ENCODE assay signal across 8 cellular contexts in genomic region chr22:41448189-41448808, GRCh38. TPM values are rescaled to one million over a fixed set of nuclear protein-coding genes. Genes with fewer than 3 reads are reported as not detected.
DNase-seq lines count a peak whose midpoint lies in the region; ATAC-seq lines count a peak whose summit lies in the region.

No MANE protein-coding gene starts in this region.

- no peaks in the 10 kb centered on the region for H3K36me3 ChIP-seq in effector memory CD4-positive, alpha-beta T cell (ENCODE audit: control insufficient read depth, insufficient read depth, low read length)

- DNase-seq in CD1c-positive myeloid dendritic cell (ENCODE audit: extremely low spot score) (peak; percentile 98), HT-29 (ENCODE audit: low spot score) (peak; percentile 95), lung microvascular endothelial cell (ENCODE audit: low read depth in 2 of 2) (peak; percentile 99 to 100)
- DNase-seq in NK-92 treated with Interleukin-12 subunit alpha and Interleukin-12 subunit beta, amount 100 ng/mL, for 24 hours (lab: John Stamatoyannopoulos, UW), result peak; percentile 77
- peak; percentile 70 to 85 for DNase-seq in activated CD8-positive, alpha-beta memory T cell treated with anti-CD3 and anti-CD28 coated beads for 4 hours (ENCODE audit: low read depth in 2 of 2)
- DNase-seq in effector memory CD4-positive, alpha-beta T cell, result peak; percentile 84 to 89 (median 85)
- peak; percentile 61 to 83 (median 76) for DNase-seq in stimulated activated CD4-positive, alpha-beta T cell treated with anti-CD3 and anti-CD28 coated beads, TNF-alpha, amount 100 ng/mL, for 4 hours (ENCODE audit: low read depth in 3 of 3)

- ATAC-seq in GM19467 (IDR thresholded peaks at IDR 0.05; ENCODE audit: unreplicated experiment), result peak; percentile 53

- H3K27ac ChIP-seq in effector memory CD4-positive, alpha-beta T cell (ENCODE audit: insufficient read depth, low read length, poor library complexity, severe bottlenecking), result peak overlapping the region; percentile 95

- H3K4me3 ChIP-seq in effector memory CD4-positive, alpha-beta T cell (ENCODE audit: insufficient read depth, low read depth, low read length, poor library complexity, severe bottlenecking), result peak overlapping the region; percentile 89

- H3K27me3 ChIP-seq in effector memory CD4-positive, alpha-beta T cell (replicated peaks; ENCODE audit: control insufficient read depth, insufficient read depth, low read length, poor library complexity, severe bottlenecking), result no peaks in the 10 kb centered on the region

- peaks cover 13% of the 10 kb centered on the region for H3K4me1 ChIP-seq in effector memory CD4-positive, alpha-beta T cell (ENCODE audit: control insufficient read depth, insufficient read depth, low read length, poor library complexity, severe bottlenecking)

- no peaks in the 10 kb centered on the region for H3K9me3 ChIP-seq in effector memory CD4-positive, alpha-beta T cell (ENCODE audit: control insufficient read depth, low read length)

RNA-seq across cellular contexts. Expression of gene TOB2, which starts 1.7 kb away (rescaled TPM):
- total RNA-seq in HT-29 (2014; rRNA removed; shearing (Covaris generic)), result 25.1 and 26.6 TPM in 2 replicates
- 11.6 and 16.5 TPM in 2 replicates for total RNA-seq in lung microvascular endothelial cell

RNA-seq across cellular contexts. Expression of gene PHF5A, which starts 20.2 kb away (rescaled TPM):
- total RNA-seq in HT-29 (2014; rRNA removed; shearing (Covaris generic)), result 64.1 and 69.5 TPM in 2 replicates
- total RNA-seq in lung microvascular endothelial cell, result 63.2 and 66.1 TPM in 2 replicates

RNA-seq across cellular contexts. Expression of gene ACO2, which starts 20.6 kb away (rescaled TPM):
- total RNA-seq in HT-29 (2014; rRNA removed; shearing (Covaris generic)), result 48.3 and 52.1 TPM in 2 replicates
- total RNA-seq in lung microvascular endothelial cell, result 60.4 and 81.0 TPM in 2 replicates

Comparison
In these comparisons a context has a peak if more than half of its experiments do, and no peak if none do; other contexts are left out.
1. Peak in every context shown above with its lines: DNase-seq, ATAC-seq, H3K4me3 ChIP-seq and H3K27ac ChIP-seq.